Comparison of ENCODE assay signal across 17 cellular contexts in genomic region chr2:35822716-35823115, GRCh38.
"Had no signal": no experiment of that assay in that cellular context is flagged by ENCODE, and none has a peak within 500 bp of the region (broad histone marks: within the 10 kb centered on the region; RNA-seq: fewer than 3 reads in every experiment).

No MANE protein-coding gene starts in this region.

- H3K36me3 ChIP-seq: right atrium auricular region, tibial artery, uterus, WERI-Rb-1 had no signal

- H3K4me1 ChIP-seq: right atrium auricular region, tibial artery, uterus had no signal

- H3K27ac Mint-ChIP-seq: activated CD4-positive, alpha-beta memory T cell treated with anti-CD3 and anti-CD28 coated beads, Interleukin-2, amount 10 ng/mL, durations not matched to agents 7 days and 5 days; activated CD4-positive, alpha-beta T cell treated with anti-CD3 and anti-CD28 coated beads for 36 hours; activated naive CD4-positive, alpha-beta T cell treated with anti-CD3 and anti-CD28 coated beads, Interleukin-2, amount 50 U/mL, for 24 hours; activated T-cell treated with anti-CD3 and anti-CD28 coated beads, Interleukin-2, amount 50 U/mL, for 24 hours; natural killer cell had no signal

- H3K27me3 ChIP-seq: right atrium auricular region, tibial artery, uterus had no signal

- H3K27ac ChIP-seq: right atrium auricular region, tibial artery, uterus, WERI-Rb-1 had no signal

- H3K4me1 Mint-ChIP-seq: activated CD4-positive, alpha-beta memory T cell treated with anti-CD3 and anti-CD28 coated beads, Interleukin-2, amount 10 ng/mL, durations not matched to agents 7 days and 5 days; activated CD4-positive, alpha-beta T cell treated with anti-CD3 and anti-CD28 coated beads for 36 hours; activated naive CD4-positive, alpha-beta T cell treated with anti-CD3 and anti-CD28 coated beads, Interleukin-2, amount 50 U/mL, for 24 hours; natural killer cell had no signal

- H3K4me3 ChIP-seq: right atrium auricular region, tibial artery, uterus had no signal

- H3K36me3 Mint-ChIP-seq: activated naive CD4-positive, alpha-beta T cell treated with anti-CD3 and anti-CD28 coated beads, Interleukin-2, amount 50 U/mL, for 24 hours; natural killer cell had no signal

- H3K4me3 Mint-ChIP-seq: activated CD4-positive, alpha-beta memory T cell treated with anti-CD3 and anti-CD28 coated beads, Interleukin-2, amount 10 ng/mL, durations not matched to agents 7 days and 5 days; activated CD4-positive, alpha-beta T cell treated with anti-CD3 and anti-CD28 coated beads for 36 hours; activated naive CD4-positive, alpha-beta T cell treated with anti-CD3 and anti-CD28 coated beads, Interleukin-2, amount 50 U/mL, for 24 hours; activated T-cell treated with anti-CD3 and anti-CD28 coated beads, Interleukin-2, amount 50 U/mL, for 24 hours; natural killer cell had no signal

- DNase-seq: activated CD4-positive, alpha-beta memory T cell treated with anti-CD3 and anti-CD28 coated beads, Interleukin-2, amount 10 ng/mL, durations not matched to agents 7 days and 5 days; activated CD4-positive, alpha-beta T cell treated with anti-CD3 and anti-CD28 coated beads for 36 hours; activated effector memory CD4-positive, alpha-beta T cell treated with Interleukin-2 at 50 U/mL for 16 hours; activated T-cell treated with anti-CD3 and anti-CD28 coated beads, Interleukin-2, amount 50 U/mL, for 24 hours; kidney glomerular epithelial cell; left ventricle myocardium superior; mesenchymal stem cell; natural killer cell; occipital lobe; stimulated activated CD4-positive, alpha-beta T cell treated with anti-CD3 and anti-CD28 coated beads, Interleukin-4, amount 100 ng/mL, for 24 hours; stimulated activated naive CD4-positive, alpha-beta T cell; tibial artery; uterus; WERI-Rb-1 had no signal

- H3K9me3 Mint-ChIP-seq: activated CD4-positive, alpha-beta memory T cell treated with anti-CD3 and anti-CD28 coated beads, Interleukin-2, amount 10 ng/mL, durations not matched to agents 7 days and 5 days; activated naive CD4-positive, alpha-beta T cell treated with anti-CD3 and anti-CD28 coated beads, Interleukin-2, amount 50 U/mL, for 24 hours; activated T-cell treated with anti-CD3 and anti-CD28 coated beads, Interleukin-2, amount 50 U/mL, for 24 hours; natural killer cell had no signal

- ATAC-seq: activated CD4-positive, alpha-beta T cell treated with anti-CD3 and anti-CD28 coated beads for 36 hours; esophagus mucosa; left ventricle myocardium superior; natural killer cell had no signal
